In the genomic region with DNA sequence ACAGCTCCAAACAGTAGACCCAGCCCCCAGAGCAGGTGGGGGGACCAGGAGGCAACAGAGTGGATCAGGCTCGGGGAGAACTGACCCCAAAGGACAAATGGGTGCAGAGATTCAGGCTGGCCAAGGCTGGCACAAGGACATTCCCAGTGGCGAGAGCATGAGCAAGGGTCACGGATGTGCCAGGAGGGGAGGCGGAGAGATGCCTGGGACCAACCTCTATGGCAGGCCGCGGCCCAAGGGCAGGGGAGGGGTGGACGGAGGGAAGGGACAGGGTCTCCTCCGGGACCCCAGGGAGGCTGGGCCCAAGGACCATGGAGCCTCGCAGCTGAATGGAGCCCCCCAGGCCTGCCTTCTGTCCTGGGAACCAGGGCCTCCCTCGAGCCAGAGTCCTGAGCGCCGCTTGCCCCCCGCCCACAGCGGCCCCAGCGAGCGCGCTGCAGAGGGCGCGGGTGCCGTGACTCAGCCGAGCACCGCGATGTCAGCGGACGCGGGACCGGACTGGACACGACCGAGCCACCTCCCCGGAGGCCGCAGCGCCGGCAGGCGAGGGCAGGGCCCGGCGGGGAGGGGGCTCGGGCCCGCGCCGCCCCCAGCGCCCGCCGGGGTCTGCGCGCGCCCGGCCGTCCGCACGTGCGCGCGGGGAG, we compare ENCODE assay signal across 8 cellular contexts. TPM values are rescaled to one million over a fixed set of nuclear protein-coding genes. Genes with fewer than 3 reads are reported as not detected.
DNase-seq lines count a peak whose midpoint lies in the region; ATAC-seq, FAIRE-seq and TF ChIP-seq lines count a peak whose summit lies in the region.
"Had no signal": no experiment of that assay in that cellular context is flagged by ENCODE, and none has a peak within 500 bp of the region (broad histone marks: within the 10 kb centered on the region; RNA-seq: fewer than 3 reads in every experiment).

No MANE protein-coding gene starts in this region.

- POLR2A ChIA-PET in HEK293 (lab: Yijun Ruan, JAX) = no interaction called here

- no peaks in the 10 kb centered on the region for H3K79me2 ChIP-seq in MM.1S (ENCODE audit: low read length)

- peaks cover 4% of the 10 kb centered on the region for H3K9me3 Mint-ChIP-seq in glutamatergic neuron (ENCODE audit: unreplicated experiment)

- H3K27ac ChIP-seq in HEK293 (ENCODE audit: extremely low read depth, low read depth, low read length) (peak overlapping the region; percentile 66; the same call in 1 of the 2 replicates), VCaP (peak overlapping the region; percentile 93), gastrocnemius medialis (peak overlapping the region in 3 of 4 donors; percentile 38 to 61 (median 41)), MM.1S (ENCODE audit: low read length) (no peak overlapping the region)

- TF ChIP-seq POLR2A in gastrocnemius medialis (IDR thresholded peaks at IDR 0.05) = no peak

- H3K4me1 ChIP-seq in HEK293 (ENCODE audit: control insufficient read depth, insufficient read depth, low read length) = peaks cover 2% of the 10 kb centered on the region; the same call in 1 of the 2 replicates
- H3K4me1 ChIP-seq in gastrocnemius medialis = peaks cover 20 to 23% of the 10 kb centered on the region in 2 donors
- peaks cover 12% of the 10 kb centered on the region for H3K4me1 ChIP-seq in MM.1S (ENCODE audit: low read length)

- H3K4me3 ChIP-seq in HEK293 (ENCODE audit: low read depth, low read length) = peak overlapping the region; percentile 37
- H3K4me3 ChIP-seq in gastrocnemius medialis = peak overlapping the region; percentile 49 to 66 (median 62)
- no peak overlapping the region for H3K4me3 ChIP-seq in MM.1S (ENCODE audit: low read length)

- H2AFZ ChIP-seq in MM.1S (ENCODE audit: low read length) = no peak overlapping the region

- DNase-seq in glutamatergic neuron = peak; percentile 50
- DNase-seq in gastrocnemius medialis = no peak
- DNase-seq in urothelium cell line (ENCODE audit: low spot score) = no peak
- no peak for DNase-seq in MM.1S

- ATAC-seq in gastrocnemius medialis (peak; percentile 31 to 35), GM18870 (IDR thresholded peaks at IDR 0.05; ENCODE audit: unreplicated experiment) (no peak)

- no peak for TF ChIP-seq CTCF in HEK293 (tag by site-specific recombination; IDR thresholded peaks at IDR 0.05)
- no peak for TF ChIP-seq CTCF in VCaP (conservative IDR thresholded peaks at IDR 0.05)
- no peak for TF ChIP-seq CTCF in glutamatergic neuron (IDR thresholded peaks at IDR 0.05; ENCODE audit: partially characterized antibody, unreplicated experiment)
- TF ChIP-seq CTCF in gastrocnemius medialis (IDR thresholded peaks at IDR 0.05 in 4 of 5, conservative IDR thresholded peaks at IDR 0.05 in 1 of 5) = no peak
- no peak for TF ChIP-seq CTCF in MM.1S (IDR thresholded peaks at IDR 0.05; ENCODE audit: low read length)

- CTCF ChIA-PET in HEK293 (lab: Yijun Ruan, JAX) = interaction anchor here (0.7 to 5.8 kb wide), 15 partner anchors 8 to 244 kb away, joined by 3 to 86 read pairs (median 6); partner anchors contain the start of genes CLIC3, MAN1B1, SAPCD2 and TMEM141

- H3K27me3 ChIP-seq in gastrocnemius medialis (no peaks in the 10 kb centered on the region), MM.1S (replicated peaks; ENCODE audit: insufficient read depth, low read length) (peaks cover 55% of the 10 kb centered on the region)

- H3K4me2 ChIP-seq in MM.1S (ENCODE audit: low read depth, low read length) = no peak overlapping the region

- intact Hi-C loops in gastrocnemius medialis (cut with DNase I; ENCODE audit: low total_unique reads) = loop anchor here (2.0 to 5.0 kb wide), 2 partner anchors 83 to 180 kb away; partner anchors contain the start of genes C8G, FBXW5 and PHPT1

- H3K36me3 ChIP-seq in HEK293 (ENCODE audit: control insufficient read depth in 2 of 2, insufficient read depth in 1 of 2, low read length in 2 of 2) (peaks cover 0 to 1% of the 10 kb centered on the region in 2 experiments; a peak in 1 of 3 replicates), gastrocnemius medialis (no peaks in the 10 kb centered on the region), MM.1S (replicated peaks; ENCODE audit: insufficient read depth, low read length) (no peaks in the 10 kb centered on the region)

- H3K9ac ChIP-seq in MM.1S (ENCODE audit: low read length) = no peak overlapping the region

- H3K4me1 Mint-ChIP-seq in glutamatergic neuron (ENCODE audit: low read depth, unreplicated experiment) = peaks cover 3% of the 10 kb centered on the region

- peak overlapping the region; percentile 86 for H3K4me3 Mint-ChIP-seq in glutamatergic neuron (ENCODE audit: unreplicated experiment)

- in situ Hi-C loops in gastrocnemius medialis (cut with MboI; ENCODE audit: low sequenced_read_pairs in 4 of 4) = no loop called here

- peaks cover 5% of the 10 kb centered on the region; the same call in 1 of the 2 replicates for H3F3A ChIP-seq in MM.1S (ENCODE audit: insufficient read depth, low read length)

- H4K20me1 ChIP-seq in MM.1S (ENCODE audit: insufficient read depth, low read length) = no peaks in the 10 kb centered on the region

- H3K27me3 Mint-ChIP-seq in glutamatergic neuron (ENCODE audit: unreplicated experiment) = peaks cover 10% of the 10 kb centered on the region

- H3K36me3 Mint-ChIP-seq in glutamatergic neuron (ENCODE audit: unreplicated experiment) = no peaks in the 10 kb centered on the region

- FAIRE-seq in urothelium cell line (lab: Jason Lieb, UNC) = no peak

- no peaks in the 10 kb centered on the region for H3K9me2 ChIP-seq in MM.1S (replicated peaks; ENCODE audit: insufficient read depth, low read length)

- no peak overlapping the region for H3K27ac Mint-ChIP-seq in glutamatergic neuron (ENCODE audit: unreplicated experiment)

- no peaks in the 10 kb centered on the region for H3K9me3 ChIP-seq in HEK293 (ENCODE audit: control insufficient read depth, insufficient read depth, low read depth, low read length)
- H3K9me3 ChIP-seq in gastrocnemius medialis = no peaks in the 10 kb centered on the region
- H3K9me3 ChIP-seq in MM.1S (replicated peaks; ENCODE audit: insufficient read depth, low read length) = no peaks in the 10 kb centered on the region

TF ChIP-seq in HEK293, 187 proteins besides CTCF, POLR2A, EP300 and RAD21 (continues in another document):
- TF ChIP-seq BCL11B (tag by site-specific recombination; IDR thresholded peaks at IDR 0.05; ENCODE audit: low read depth) (peak; percentile 84), GLIS1 (tag by site-specific recombination; IDR thresholded peaks at IDR 0.05) (peak; percentile 64), KLF8 (tag by site-specific recombination; IDR thresholded peaks at IDR 0.05) (peak; percentile 45; the same call in 1 of the 2 replicates), PATZ1 (tag by site-specific recombination; IDR thresholded peaks at IDR 0.05) (0 out of 2 replicates have a peak, but pooled peaks have one; percentile 44), ZBTB7A (tag by site-specific recombination; IDR thresholded peaks at IDR 0.05; ENCODE audit: low read depth) (peak; percentile 57; the same call in 1 of the 2 replicates), ZNF530 (tag by site-specific recombination; IDR thresholded peaks at IDR 0.05; ENCODE audit: low read depth) (no peak), ZBTB8A (tag by site-specific recombination; IDR thresholded peaks at IDR 0.05) (peak; percentile 57), HIC1 (tag by site-specific recombination; IDR thresholded peaks at IDR 0.05) (peak; percentile 36; the same call in 1 of the 2 replicates), EGR2 (tag by site-specific recombination; IDR thresholded peaks at IDR 0.05; ENCODE audit: low read depth) (0 out of 2 replicates have a peak, but pooled peaks have one; percentile 12)

RNA-seq across cellular contexts. Expression of gene ABCA2, which starts 0.5 kb away (rescaled TPM):
- total RNA-seq in glutamatergic neuron (ENCODE audit: unreplicated experiment) = 70.7 TPM
- 10 to 100 TPM; 14.1 to 20.0 (median 16.7) TPM for total RNA-seq in gastrocnemius medialis

RNA-seq across cellular contexts. Expression of gene FUT7, which starts 4.4 kb away (rescaled TPM):
- total RNA-seq in glutamatergic neuron (ENCODE audit: unreplicated experiment) (0.20 TPM), gastrocnemius medialis (not detected)

RNA-seq across cellular contexts. Expression of gene NPDC1, which starts 18.5 kb away (rescaled TPM):
- total RNA-seq in glutamatergic neuron (ENCODE audit: unreplicated experiment) = 260 TPM
- 10 to 100 TPM; 11.3 to 22.3 (median 19.0) TPM for total RNA-seq in gastrocnemius medialis

RNA-seq across cellular contexts. Expression of gene ENTPD2, which starts 26.4 kb away (rescaled TPM):
- 0.69 TPM for total RNA-seq in glutamatergic neuron (ENCODE audit: unreplicated experiment)
- total RNA-seq in gastrocnemius medialis = under 1 TPM in 2 of 4 donors, not detected in 2; 0.22 to 0.55 TPM
- total RNA-seq: activated CD8-positive, alpha-beta memory T cell treated with anti-CD3 and anti-CD28 coated beads for 36 hours had no signal

RNA-seq across cellular contexts. Expression of gene CLIC3, which starts 31.1 kb away (rescaled TPM):
- total RNA-seq in glutamatergic neuron (ENCODE audit: unreplicated experiment) (not detected), gastrocnemius medialis (under 1 TPM in 1 of 4 donors, not detected in 3; 0.36 TPM)
- total RNA-seq: activated CD8-positive, alpha-beta memory T cell treated with anti-CD3 and anti-CD28 coated beads for 36 hours had no signal

Comparison
In these comparisons a context has a peak if more than half of its experiments do, and no peak if none do; other contexts are left out.
1. RNA of gene NPDC1, which starts 18.5 kb away (total RNA-seq): 260 TPM in glutamatergic neuron (single experiment); 11.3 to 22.3 TPM in gastrocnemius medialis; every median in the first group is over 10 times any median in the second.